15 cellular contexts compared by ENCODE assay signal in the genomic region with DNA sequence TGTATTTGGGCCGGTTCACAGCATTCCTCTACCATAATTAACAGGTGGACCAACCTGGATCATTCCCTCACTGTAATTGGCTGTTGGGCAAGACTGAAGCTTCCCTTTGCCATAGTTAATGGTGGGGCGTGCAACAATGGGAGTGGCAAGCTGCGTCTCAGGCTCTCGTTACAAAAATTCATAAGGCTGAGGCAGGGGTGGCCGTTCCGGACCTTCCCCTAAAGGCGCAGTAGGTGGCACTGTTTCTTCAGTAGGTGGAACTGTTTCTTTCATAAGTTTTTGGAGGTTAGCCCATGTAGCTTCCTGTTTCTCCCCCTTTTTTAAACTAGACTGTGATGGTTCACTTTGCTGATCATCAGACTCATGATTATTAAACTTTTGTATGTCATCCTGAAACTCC. TPM values are rescaled to one million over a fixed set of nuclear protein-coding genes. Genes with fewer than 3 reads are reported as not detected.
A peak's percentile ranks its signal among the peaks of the same experiment; 100 is the strongest.
DNase-seq lines count a peak whose midpoint lies in the region; ATAC-seq and TF ChIP-seq lines count a peak whose summit lies in the region.
"Had no signal": no experiment of that assay in that cellular context is flagged by ENCODE, and none has a peak within 500 bp of the region (broad histone marks: within the 10 kb centered on the region; RNA-seq: fewer than 3 reads in every experiment).

No MANE protein-coding gene starts in this region.

- peaks cover 2% of the 10 kb centered on the region for H3K27me3 Mint-ChIP-seq in GM23338 (ENCODE audit: insufficient read depth, low read depth, poor library complexity)

- no peaks in the 10 kb centered on the region for H3K79me2 ChIP-seq in GM23338 (replicated peaks; ENCODE audit: insufficient read depth)

- TF ChIP-seq EP300 in suprapubic skin (IDR thresholded peaks at IDR 0.05) = no peak

- ATAC-seq in GM23338 (peak; percentile 31; the same call in 1 of the 3 replicates), HG03460 (IDR thresholded peaks at IDR 0.05; ENCODE audit: unreplicated experiment) (no peak)
- ATAC-seq: foreskin keratinocyte had no signal

- WGBS in suprapubic skin = 70% methylated on average over 7 of the region's 7 CpGs

- H3K9me2 ChIP-seq in GM23338 (ENCODE audit: insufficient read depth) = no peaks in the 10 kb centered on the region

- H3K27ac Mint-ChIP-seq in GM23338 = no peak overlapping the region
- H3K27ac Mint-ChIP-seq: activated naive CD8-positive, alpha-beta T cell treated with anti-CD3 and anti-CD28 coated beads, Interleukin-2, amount 10 ng/mL, durations not matched to agents 7 days and 5 days; immature natural killer cell had no signal

- no peaks in the 10 kb centered on the region for H3K27me3 ChIP-seq in GM23338 (ENCODE audit: insufficient read depth)
- peaks cover 19% of the 10 kb centered on the region for H3K27me3 ChIP-seq in NT2/D1 (ENCODE audit: insufficient read depth, insufficient read length)
- peaks cover 5% of the 10 kb centered on the region for H3K27me3 ChIP-seq in suprapubic skin
- H3K27me3 ChIP-seq: foreskin keratinocyte, upper lobe of left lung had no signal

- no peak overlapping the region for H3K9ac ChIP-seq in NT2/D1 (ENCODE audit: insufficient read length, low read depth)

- H3K4me3 ChIP-seq in GM23338 = no peak overlapping the region
- no peak overlapping the region for H3K4me3 ChIP-seq in NT2/D1 (ENCODE audit: insufficient read length, low read depth)
- H3K4me3 ChIP-seq in fibroblast of mammary gland (ENCODE audit: control insufficient read depth, low read depth, low read length) = no peak overlapping the region
- H3K4me3 ChIP-seq in suprapubic skin = no peak overlapping the region
- H3K4me3 ChIP-seq: coronary artery, upper lobe of left lung had no signal

- H3K27ac ChIP-seq in GM23338 (ENCODE audit: low read depth) (no peak overlapping the region), suprapubic skin (no peak overlapping the region)
- H3K27ac ChIP-seq: coronary artery, foreskin keratinocyte, upper lobe of left lung had no signal

- H3K36me3 ChIP-seq in GM23338 (ENCODE audit: insufficient read depth) = no peaks in the 10 kb centered on the region
- no peaks in the 10 kb centered on the region for H3K36me3 ChIP-seq in NT2/D1 (ENCODE audit: insufficient read depth, insufficient read length, low read length)
- H3K36me3 ChIP-seq in suprapubic skin = no peaks in the 10 kb centered on the region
- H3K36me3 ChIP-seq: upper lobe of left lung had no signal

- DNase-seq in DMS53 (lab: John Stamatoyannopoulos, UW) = peak; percentile 12
- no peak for DNase-seq in DMS53 treated with DMSO at 0.1 percent for 48 hours (lab: John Stamatoyannopoulos, UW; ENCODE audit: unreplicated experiment)
- DNase-seq in GM23338 (ENCODE audit: low spot score) = peak; percentile 48
- peak; percentile 25 for DNase-seq in NT2/D1 (ENCODE audit: low read depth, low spot score)
- peak; percentile 5 for DNase-seq in fibroblast of mammary gland (ENCODE audit: low read depth)
- no peak for DNase-seq in suprapubic skin (ENCODE audit: low spot score in 2 of 2)
- no peak for DNase-seq in activated effector memory CD4-positive, alpha-beta T cell treated with Interleukin-2 at 50 U/mL for 16 hours
- DNase-seq: activated naive CD8-positive, alpha-beta T cell treated with anti-CD3 and anti-CD28 coated beads, Interleukin-2, amount 10 ng/mL, durations not matched to agents 7 days and 5 days; foreskin keratinocyte; immature natural killer cell; NCI-H2107; upper lobe of left lung had no signal

- H3K4me2 ChIP-seq in GM23338 = no peak overlapping the region

- no peaks in the 10 kb centered on the region for H3K4me1 ChIP-seq in GM23338 (ENCODE audit: insufficient read depth)
- H3K4me1 ChIP-seq in NT2/D1 (ENCODE audit: insufficient read depth, insufficient read length) = no peaks in the 10 kb centered on the region
- H3K4me1 ChIP-seq in suprapubic skin = peaks cover 17% of the 10 kb centered on the region
- H3K4me1 ChIP-seq: foreskin keratinocyte had no signal

- TF ChIP-seq POLR2A in suprapubic skin (IDR thresholded peaks at IDR 0.05) = no peak

- H3F3A ChIP-seq in GM23338 (replicated peaks; ENCODE audit: low read depth) = no peaks in the 10 kb centered on the region

- no peak overlapping the region for H3K4me3 Mint-ChIP-seq in GM23338
- H3K4me3 Mint-ChIP-seq: activated naive CD8-positive, alpha-beta T cell treated with anti-CD3 and anti-CD28 coated beads, Interleukin-2, amount 10 ng/mL, durations not matched to agents 7 days and 5 days; immature natural killer cell had no signal

- H3K9me3 ChIP-seq in NT2/D1 (ENCODE audit: insufficient read depth, low read length) (peaks cover 27% of the 10 kb centered on the region), suprapubic skin (peaks cover 4% of the 10 kb centered on the region)

- peaks cover 7% of the 10 kb centered on the region for H3K4me1 Mint-ChIP-seq in GM23338
- H3K4me1 Mint-ChIP-seq: activated naive CD8-positive, alpha-beta T cell treated with anti-CD3 and anti-CD28 coated beads, Interleukin-2, amount 10 ng/mL, durations not matched to agents 7 days and 5 days; immature natural killer cell had no signal

- no peaks in the 10 kb centered on the region for H4K20me1 ChIP-seq in GM23338 (replicated peaks; ENCODE audit: insufficient read depth)

- peaks cover 24% of the 10 kb centered on the region for H3K9me3 Mint-ChIP-seq in GM23338

- no peak overlapping the region for H2AFZ ChIP-seq in GM23338

- TF ChIP-seq CTCF in GM23338 (conservative IDR thresholded peaks at IDR 0.05; ENCODE audit: low read depth in 2 of 2) (peak; percentile 37 to 49), fibroblast of mammary gland (conservative IDR thresholded peaks at IDR 0.05; ENCODE audit: control insufficient read depth, insufficient read depth, low read depth, low read length) (peak; percentile 16), suprapubic skin (IDR thresholded peaks at IDR 0.05) (no peak)

- H3K36me3 Mint-ChIP-seq in GM23338 (ENCODE audit: low read depth) = peaks cover 19% of the 10 kb centered on the region

TF ChIP-seq in GM23338, 12 proteins besides CTCF, POLR2A, EP300 and RAD21 (continues in another document):
- TF ChIP-seq EZH2 (IDR thresholded peaks at IDR 0.05; ENCODE audit: low read depth, unreplicated experiment) (no peak), JUNB (IDR thresholded peaks at IDR 0.05; ENCODE audit: unreplicated experiment) (no peak), ZNF114 (CRISPR knock-in tag; IDR thresholded peaks at IDR 0.05) (no peak), ZNF331 (CRISPR knock-in tag; IDR thresholded peaks at IDR 0.05; ENCODE audit: low read depth) (no peak), CREB1 (CRISPR knock-in tag; IDR thresholded peaks at IDR 0.05; ENCODE audit: low read depth) (no peak), POLR2AphosphoS5 (IDR thresholded peaks at IDR 0.05; ENCODE audit: low read depth) (no peak)

RNA-seq across cellular contexts. Expression of gene TMC5, which starts 17.0 kb away (rescaled TPM):
- 1.7 and 2.3 TPM in 2 replicates for total RNA-seq in GM23338 (2014; rRNA removed; shearing (Covaris generic))
- polyA plus RNA-seq in GM23338 (2016; fragmentation: Nextera tagmentation; extraction: Ambion mirVana) = 4.8 and 7.0 TPM in 2 replicates
- 1 to 10 TPM; 1.1 to 2.0 (median 1.7) TPM for total RNA-seq in suprapubic skin
- total RNA-seq: A172; activated naive CD8-positive, alpha-beta T cell treated with anti-CD3 and anti-CD28 coated beads, Interleukin-2, amount 10 ng/mL, durations not matched to agents 7 days and 5 days had no signal
- polyA plus RNA-seq: immature natural killer cell had no signal

Comparison
In these comparisons a context has a peak if more than half of its experiments do, and no peak if none do; other contexts are left out.
1. DNase-seq: peak in DMS53 (single experiment), GM23338 (single experiment), NT2/D1 (single experiment) and fibroblast of mammary gland (single experiment); none in DMS53 treated with DMSO at 0.1 percent for 48 hours (single experiment), suprapubic skin (0 of 2) and activated effector memory CD4-positive, alpha-beta T cell treated with Interleukin-2 at 50 U/mL for 16 hours (single experiment).
2. CTCF ChIP-seq: peak in GM23338 (2 of 2) and fibroblast of mammary gland (single experiment); none in suprapubic skin (0 of 2).